In genomic region chr1:36083635-36084501, GRCh38 we compare ENCODE assay signal across 1 cellular context.
TF ChIP-seq lines count a peak whose summit lies in the region.

TEKT2 (plus strand) TSS chr1:36084094; CDS start chr1:36084922, 828 bp downstream.

TF ChIP-seq in HEK293, 187 proteins besides CTCF, POLR2A, EP300 and RAD21 (continued from another document):
- no peak for TF ChIP-seq ZBTB11 (tag by site-specific recombination; conservative IDR thresholded peaks at IDR 0.05; ENCODE audit: low read depth)
- TF ChIP-seq ZNF16 (tag by site-specific recombination; IDR thresholded peaks at IDR 0.05; ENCODE audit: low read depth), result no peak
- TF ChIP-seq ZBTB49 (tag by site-specific recombination; IDR thresholded peaks at IDR 0.05; ENCODE audit: low read depth), result no peak
- no peak; the same call in 1 of the 2 replicates for TF ChIP-seq ZNF398 (tag by site-specific recombination; IDR thresholded peaks at IDR 0.05)
- TF ChIP-seq PRDM2 (tag by site-specific recombination; IDR thresholded peaks at IDR 0.05; ENCODE audit: borderline replicate concordance), result no peak
- TF ChIP-seq ZNF324 (tag by site-specific recombination; IDR thresholded peaks at IDR 0.05), result no peak
- TF ChIP-seq ZIC2 (tag by site-specific recombination; IDR thresholded peaks at IDR 0.05), result peak; percentile 39
- no peak for TF ChIP-seq PRDM4 (tag by site-specific recombination; IDR thresholded peaks at IDR 0.05)
- TF ChIP-seq ZNF2 (tag by site-specific recombination; IDR thresholded peaks at IDR 0.05), result no peak
TF ChIP-seq in HEK293: peak in this region for 9.
